ENCODE assay signal across 1 cellular context in the genomic region with DNA sequence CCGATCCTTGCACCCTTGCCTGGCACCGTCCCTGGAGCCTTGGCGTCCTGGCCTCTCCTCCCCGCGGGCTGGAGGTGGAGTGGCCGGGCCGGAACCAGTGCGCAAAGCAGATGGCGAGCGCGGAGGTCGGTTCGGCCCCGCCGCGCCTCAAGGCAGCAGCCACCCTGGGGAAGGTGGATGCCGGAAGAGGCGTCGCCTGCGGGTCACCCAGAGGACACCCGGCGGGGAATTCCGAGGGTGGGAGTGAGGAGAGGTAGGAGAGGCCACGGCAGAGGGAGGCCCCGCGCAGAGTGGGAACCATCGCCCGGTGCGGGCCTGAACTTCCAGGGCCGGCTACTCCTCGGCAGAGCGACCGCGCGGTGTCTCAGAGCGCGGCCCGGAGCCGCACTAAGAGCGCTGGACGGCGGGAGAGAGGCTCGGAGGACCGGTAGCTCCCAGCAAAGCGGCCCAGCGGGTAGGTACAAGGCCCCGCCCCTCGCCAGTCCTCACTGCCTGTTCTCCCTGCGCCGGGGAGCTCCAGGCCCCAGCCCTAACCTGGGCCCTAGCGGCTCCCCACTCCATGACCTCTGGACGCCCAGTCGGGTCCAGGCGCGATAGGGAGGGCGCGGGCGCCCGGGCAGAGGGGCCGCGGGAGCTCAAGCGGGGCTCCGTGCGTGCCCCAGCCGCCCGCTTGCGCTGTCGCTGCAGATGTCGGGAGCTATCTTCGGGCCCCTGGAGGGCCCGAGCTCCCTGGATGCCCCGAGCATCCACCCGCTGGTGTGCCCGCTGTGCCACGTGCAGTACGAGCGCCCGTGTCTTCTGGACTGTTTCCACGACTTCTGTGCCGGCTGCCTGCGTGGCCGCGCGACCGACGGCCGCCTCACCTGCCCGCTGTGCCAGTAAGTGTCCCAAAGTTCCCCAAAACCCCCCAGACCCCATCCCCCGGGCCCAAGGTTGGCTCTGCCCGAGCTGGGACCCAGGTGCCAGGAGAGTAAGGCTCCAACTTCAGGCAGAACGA.
TF ChIP-seq lines count a peak whose summit lies in the region.

Gene RNF207 (plus strand): TSS at position 271 of the 997 bp plus-strand sequence. CDS start 417 bp downstream, at position 688.

TF ChIP-seq in HepG2, 621 proteins besides CTCF, POLR2A, EP300 and RAD21 (continued from another document and continues in another):
- no peak for TF ChIP-seq ZNF318 (CRISPR knock-in tag; IDR thresholded peaks at IDR 0.05)
- TF ChIP-seq, protein P1, sequence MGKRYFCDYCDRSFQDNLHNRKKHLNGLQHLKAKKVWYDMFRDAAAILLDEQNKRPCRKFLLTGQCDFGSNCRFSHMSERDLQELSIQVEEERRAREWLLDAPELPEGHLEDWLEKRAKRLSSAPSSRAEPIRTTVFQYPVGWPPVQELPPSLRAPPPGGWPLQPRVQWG (CRISPR knock-in tag; IDR thresholded peaks at IDR 0.05; ENCODE audit: borderline replicate concordance, low read depth) = no peak
- peak; percentile 64; the same call in 1 of the 2 replicates for TF ChIP-seq ZNF280D (CRISPR knock-in tag; IDR thresholded peaks at IDR 0.05)
- no peak for TF ChIP-seq SP1 (IDR thresholded peaks at IDR 0.05)
- TF ChIP-seq SP1 (CRISPR knock-in tag; IDR thresholded peaks at IDR 0.05) = no peak
- peak; percentile 7; the same call in 1 of the 2 replicates for TF ChIP-seq PPARG (CRISPR knock-in tag; conservative IDR thresholded peaks at IDR 0.05)
- TF ChIP-seq, protein P2, sequence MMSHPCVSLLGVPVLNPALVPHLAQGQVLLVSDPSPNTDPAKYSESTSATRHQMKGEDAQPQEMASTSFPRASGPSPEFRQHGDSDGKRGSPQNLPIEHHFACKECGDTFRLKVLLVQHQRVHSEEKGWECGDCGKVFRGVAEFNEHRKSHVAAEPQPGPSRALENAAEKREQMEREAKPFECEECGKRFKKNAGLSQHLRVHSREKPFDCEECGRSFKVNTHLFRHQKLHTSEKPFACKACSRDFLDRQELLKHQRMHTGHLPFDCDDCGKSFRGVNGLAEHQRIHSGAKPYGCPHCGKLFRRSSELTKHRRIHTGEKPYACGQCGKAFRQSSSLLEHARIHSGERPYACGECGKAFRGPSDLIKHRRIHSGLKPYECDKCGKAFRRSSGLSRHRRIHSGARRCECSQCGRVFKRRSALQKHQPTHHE (CRISPR knock-in tag; IDR thresholded peaks at IDR 0.05; ENCODE audit: borderline replicate concordance) = no peak
- TF ChIP-seq NFIB (CRISPR knock-in tag; IDR thresholded peaks at IDR 0.05; ENCODE audit: borderline replicate concordance) = no peak
- no peak for TF ChIP-seq PHF5A (CRISPR knock-in tag; IDR thresholded peaks at IDR 0.05; ENCODE audit: low read depth, unreplicated experiment)
- TF ChIP-seq ZMYM3 (CRISPR knock-in tag; IDR thresholded peaks at IDR 0.05) = peak; percentile 78
- peak; percentile 85 for TF ChIP-seq ZNF619 (CRISPR knock-in tag; IDR thresholded peaks at IDR 0.05)
- TF ChIP-seq ZNF784 (CRISPR knock-in tag; IDR thresholded peaks at IDR 0.05; ENCODE audit: borderline replicate concordance) = peak; percentile 54; the same call in 1 of the 2 replicates
- TF ChIP-seq, protein P3, sequence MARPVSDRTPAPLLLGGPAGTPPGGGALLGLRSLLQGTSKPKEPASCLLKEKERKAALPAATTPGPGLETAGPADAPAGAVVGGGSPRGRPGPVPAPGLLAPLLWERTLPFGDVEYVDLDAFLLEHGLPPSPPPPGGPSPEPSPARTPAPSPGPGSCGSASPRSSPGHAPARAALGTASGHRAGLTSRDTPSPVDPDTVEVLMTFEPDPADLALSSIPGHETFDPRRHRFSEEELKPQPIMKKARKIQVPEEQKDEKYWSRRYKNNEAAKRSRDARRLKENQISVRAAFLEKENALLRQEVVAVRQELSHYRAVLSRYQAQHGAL (CRISPR knock-in tag; IDR thresholded peaks at IDR 0.05; ENCODE audit: not compliant biosample characterization) = no peak
- 0 out of 2 replicates have a peak, but pooled peaks have one; percentile 73 for TF ChIP-seq PAX8 (CRISPR knock-in tag; IDR thresholded peaks at IDR 0.05; ENCODE audit: borderline replicate concordance)
- 0 out of 2 replicates have a peak, but pooled peaks have one; percentile 55 for TF ChIP-seq ZFYVE20 (CRISPR knock-in tag; IDR thresholded peaks at IDR 0.05; ENCODE audit: borderline replicate concordance, low read depth)
- TF ChIP-seq TBX2 (CRISPR knock-in tag; IDR thresholded peaks at IDR 0.05; ENCODE audit: borderline replicate concordance) = 0 out of 2 replicates have a peak, but pooled peaks have one; percentile 59
- TF ChIP-seq ZBTB1 (CRISPR knock-in tag; IDR thresholded peaks at IDR 0.05; ENCODE audit: borderline replicate concordance) = peak; percentile 49; the same call in 1 of the 2 replicates
- no peak for TF ChIP-seq SUZ12 (IDR thresholded peaks at IDR 0.05; ENCODE audit: low read depth, low read length)
- TF ChIP-seq PHF21A (CRISPR knock-in tag; IDR thresholded peaks at IDR 0.05) = peak; percentile 73
- TF ChIP-seq ZNF839 (CRISPR knock-in tag; IDR thresholded peaks at IDR 0.05; ENCODE audit: borderline replicate concordance) = no peak; the same call in none of the 2 replicates
- TF ChIP-seq ZNF549 (CRISPR knock-in tag; IDR thresholded peaks at IDR 0.05) = no peak
- TF ChIP-seq DNMT1 (CRISPR knock-in tag; IDR thresholded peaks at IDR 0.05) = no peak
- TF ChIP-seq, protein P4, sequence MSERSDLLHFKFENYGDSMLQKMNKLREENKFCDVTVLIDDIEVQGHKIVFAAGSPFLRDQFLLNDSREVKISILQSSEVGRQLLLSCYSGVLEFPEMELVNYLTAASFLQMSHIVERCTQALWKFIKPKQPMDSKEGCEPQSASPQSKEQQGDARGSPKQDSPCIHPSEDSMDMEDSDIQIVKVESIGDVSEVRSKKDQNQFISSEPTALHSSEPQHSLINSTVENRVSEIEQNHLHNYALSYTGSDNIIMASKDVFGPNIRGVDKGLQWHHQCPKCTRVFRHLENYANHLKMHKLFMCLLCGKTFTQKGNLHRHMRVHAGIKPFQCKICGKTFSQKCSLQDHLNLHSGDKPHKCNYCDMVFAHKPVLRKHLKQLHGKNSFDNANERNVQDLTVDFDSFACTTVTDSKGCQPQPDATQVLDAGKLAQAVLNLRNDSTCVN (CRISPR knock-in tag; IDR thresholded peaks at IDR 0.05; ENCODE audit: borderline replicate concordance) = no peak; the same call in 1 of the 2 replicates
- peak; percentile 98 for TF ChIP-seq HIVEP1 (CRISPR knock-in tag; IDR thresholded peaks at IDR 0.05)
- TF ChIP-seq, protein P5, sequence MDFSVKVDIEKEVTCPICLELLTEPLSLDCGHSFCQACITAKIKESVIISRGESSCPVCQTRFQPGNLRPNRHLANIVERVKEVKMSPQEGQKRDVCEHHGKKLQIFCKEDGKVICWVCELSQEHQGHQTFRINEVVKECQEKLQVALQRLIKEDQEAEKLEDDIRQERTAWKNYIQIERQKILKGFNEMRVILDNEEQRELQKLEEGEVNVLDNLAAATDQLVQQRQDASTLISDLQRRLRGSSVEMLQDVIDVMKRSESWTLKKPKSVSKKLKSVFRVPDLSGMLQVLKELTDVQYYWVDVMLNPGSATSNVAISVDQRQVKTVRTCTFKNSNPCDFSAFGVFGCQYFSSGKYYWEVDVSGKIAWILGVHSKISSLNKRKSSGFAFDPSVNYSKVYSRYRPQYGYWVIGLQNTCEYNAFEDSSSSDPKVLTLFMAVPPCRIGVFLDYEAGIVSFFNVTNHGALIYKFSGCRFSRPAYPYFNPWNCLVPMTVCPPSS (IDR thresholded peaks at IDR 0.05) = no peak
- peak; percentile 75; the same call in 1 of the 2 replicates for TF ChIP-seq SRY (CRISPR knock-in tag; IDR thresholded peaks at IDR 0.05)
- TF ChIP-seq, protein P6, sequence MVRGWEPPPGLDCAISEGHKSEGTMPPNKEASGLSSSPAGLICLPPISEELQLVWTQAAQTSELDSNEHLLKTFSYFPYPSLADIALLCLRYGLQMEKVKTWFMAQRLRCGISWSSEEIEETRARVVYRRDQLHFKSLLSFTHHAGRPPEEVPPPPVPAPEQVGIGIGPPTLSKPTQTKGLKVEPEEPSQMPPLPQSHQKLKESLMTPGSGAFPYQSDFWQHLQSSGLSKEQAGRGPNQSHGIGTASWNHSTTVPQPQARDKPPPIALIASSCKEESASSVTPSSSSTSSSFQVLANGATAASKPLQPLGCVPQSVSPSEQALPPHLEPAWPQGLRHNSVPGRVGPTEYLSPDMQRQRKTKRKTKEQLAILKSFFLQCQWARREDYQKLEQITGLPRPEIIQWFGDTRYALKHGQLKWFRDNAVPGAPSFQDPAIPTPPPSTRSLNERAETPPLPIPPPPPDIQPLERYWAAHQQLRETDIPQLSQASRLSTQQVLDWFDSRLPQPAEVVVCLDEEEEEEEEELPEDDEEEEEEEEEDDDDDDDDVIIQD (CRISPR knock-in tag; IDR thresholded peaks at IDR 0.05; ENCODE audit: low read depth) = peak; percentile 27; the same call in 1 of the 2 replicates
- no peak; the same call in 1 of the 2 replicates for TF ChIP-seq ZNF678 (CRISPR knock-in tag; IDR thresholded peaks at IDR 0.05)
- TF ChIP-seq CBFB (CRISPR knock-in tag; IDR thresholded peaks at IDR 0.05) = no peak
- TF ChIP-seq FOSL1 (CRISPR knock-in tag; IDR thresholded peaks at IDR 0.05; ENCODE audit: borderline replicate concordance) = no peak
